ENCODE assay signal across 31 cellular contexts in the genomic region with DNA sequence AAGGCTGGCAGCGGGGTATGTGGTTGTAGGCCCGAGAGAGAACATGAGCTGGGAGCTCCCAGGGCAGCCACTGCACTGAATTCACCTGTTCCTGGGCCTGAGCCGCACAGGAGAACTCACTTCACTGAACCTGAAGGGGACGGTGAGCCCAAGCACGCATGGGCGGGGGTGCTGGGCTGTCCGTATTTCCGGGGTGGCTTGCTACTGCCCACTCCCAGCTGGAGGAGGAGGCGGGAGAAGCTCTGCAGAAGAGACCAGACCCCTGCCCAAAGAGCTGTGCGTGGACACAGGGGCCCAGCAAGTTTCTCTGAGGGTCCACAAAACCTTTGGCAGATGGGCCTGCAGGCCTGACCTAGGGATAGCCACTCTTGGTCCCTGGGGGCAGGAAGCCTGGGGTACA.
"Had no signal": no experiment of that assay in that cellular context is flagged by ENCODE, and none has a peak within 500 bp of the region (broad histone marks: within the 10 kb centered on the region; RNA-seq: fewer than 3 reads in every experiment).

No MANE protein-coding gene starts in this region.

- H3K9me3 Mint-ChIP-seq: activated B cell treated with CpG ODN at 0.5 μM for 24 hours; activated naive CD8-positive, alpha-beta T cell treated with anti-CD3 and anti-CD28 coated beads for 36 hours; T-helper 1 cell treated with Interleukin-12 subunit alpha and Interleukin-12 subunit beta and Interleukin-4 antibody, amounts not matched to agents 30 μg/mL and 1 μg/mL, for 36 hours had no signal

- H3K4me3 Mint-ChIP-seq: activated B cell treated with CpG ODN at 0.5 μM for 24 hours; activated CD4-positive, alpha-beta memory T cell treated with anti-CD3 and anti-CD28 coated beads for 36 hours; activated CD8-positive, alpha-beta memory T cell treated with anti-CD3 and anti-CD28 coated beads, Interleukin-2, amount 10 ng/mL, durations not matched to agents 7 days and 5 days; activated naive CD8-positive, alpha-beta T cell treated with anti-CD3 and anti-CD28 coated beads for 36 hours; T-helper 1 cell treated with Interleukin-12 subunit alpha and Interleukin-12 subunit beta and Interleukin-4 antibody, amounts not matched to agents 30 μg/mL and 1 μg/mL, for 36 hours had no signal

- H3K4me3 ChIP-seq: PC-9, SJSA1 had no signal

- DNase-seq: activated B cell treated with CpG ODN at 0.5 μM for 24 hours; activated CD4-positive, alpha-beta memory T cell treated with anti-CD3 and anti-CD28 coated beads for 36 hours; activated CD4-positive, alpha-beta T cell treated with anti-CD3 and anti-CD28 coated beads for 4 hours; activated CD4-positive, alpha-beta T cell treated with anti-CD3 and anti-CD28 coated beads, Interleukin-2, amount 50 U/mL, for 1 hour; activated CD4-positive, CD25-positive, alpha-beta regulatory T cell treated with anti-CD3 and anti-CD28 coated beads, Interleukin-2, amount 50 U/mL, for 72 hours; activated CD8-positive, alpha-beta memory T cell treated with anti-CD3 and anti-CD28 coated beads for 24 hours; activated CD8-positive, alpha-beta memory T cell treated with anti-CD3 and anti-CD28 coated beads, Interleukin-2, amount 10 ng/mL, durations not matched to agents 7 days and 5 days; activated CD8-positive, alpha-beta memory T cell treated with anti-CD3 and anti-CD28 coated beads, Interleukin-2, amount 50 U/mL, for 48 hours; activated effector memory CD4-positive, alpha-beta T cell treated with anti-CD3 and anti-CD28 coated beads, Interleukin-2, amount 50 U/mL, for 16 hours; activated naive CD4-positive, alpha-beta T cell; activated naive CD4-positive, alpha-beta T cell treated with anti-CD3 and anti-CD28 coated beads, Interleukin-2, amount 50 U/mL, for 16 hours; activated naive CD8-positive, alpha-beta T cell treated with anti-CD3 and anti-CD28 coated beads for 36 hours; activated T-cell treated with anti-CD3 and anti-CD28 coated beads, Interleukin-2, amount 50 U/mL, for 48 hours; amniotic stem cell; brain microvascular endothelial cell; Karpas-422; KBM-7; NCI-H1105; NCI-H1436; NCI-H1694; NCI-H1930; NCI-H2081 treated with DMSO at 0.1 percent for 48 hours; NCI-H345; NCI-H510A; NCI-H526; NCI-H748 treated with DMSO at 0.1 percent for 48 hours; PC-9; SHP77 treated with DMSO at 0.1 percent for 48 hours; SK-N-SH had no signal

- H3K27me3 ChIP-seq: brain microvascular endothelial cell, SJSA1 had no signal

- H3K27ac Mint-ChIP-seq: activated B cell treated with CpG ODN at 0.5 μM for 24 hours; activated CD4-positive, alpha-beta memory T cell treated with anti-CD3 and anti-CD28 coated beads for 36 hours; activated CD8-positive, alpha-beta memory T cell treated with anti-CD3 and anti-CD28 coated beads, Interleukin-2, amount 10 ng/mL, durations not matched to agents 7 days and 5 days; activated naive CD8-positive, alpha-beta T cell treated with anti-CD3 and anti-CD28 coated beads for 36 hours had no signal

- H3K4me2 ChIP-seq: PC-9, SK-N-SH had no signal

- H3K27me3 Mint-ChIP-seq: activated B cell treated with CpG ODN at 0.5 μM for 24 hours; activated CD4-positive, alpha-beta memory T cell treated with anti-CD3 and anti-CD28 coated beads for 36 hours; activated CD8-positive, alpha-beta memory T cell treated with anti-CD3 and anti-CD28 coated beads, Interleukin-2, amount 10 ng/mL, durations not matched to agents 7 days and 5 days; activated naive CD8-positive, alpha-beta T cell treated with anti-CD3 and anti-CD28 coated beads for 36 hours had no signal

- ATAC-seq: activated CD8-positive, alpha-beta memory T cell treated with anti-CD3 and anti-CD28 coated beads, Interleukin-2, amount 10 ng/mL, durations not matched to agents 7 days and 5 days had no signal

- H3K9me2 ChIP-seq: SK-N-SH had no signal

- H3K27ac ChIP-seq: brain microvascular endothelial cell, SJSA1 had no signal

- H2AFZ ChIP-seq: PC-9 had no signal
